16 cellular contexts compared by ENCODE assay signal in the genomic region with DNA sequence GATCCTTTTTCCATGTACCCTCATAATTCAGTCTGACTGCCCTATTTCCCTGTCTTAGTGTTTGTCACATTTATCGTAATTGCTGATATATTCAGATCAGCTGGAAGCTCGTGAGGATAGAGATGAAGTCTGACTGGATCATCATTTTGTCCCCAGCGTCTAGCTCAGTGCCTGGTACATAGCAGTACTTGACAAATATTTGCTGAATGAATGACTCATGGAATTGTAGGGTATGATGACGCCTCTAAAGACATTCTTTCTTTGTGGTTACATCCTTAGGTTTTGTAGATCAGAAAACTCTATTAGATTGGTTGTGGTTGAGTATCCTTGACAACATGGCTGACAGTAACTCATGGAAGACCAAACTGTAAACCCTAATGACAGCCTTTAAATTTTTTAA.
DNase-seq lines count a peak whose midpoint lies in the region; ATAC-seq and TF ChIP-seq lines count a peak whose summit lies in the region.
"Had no signal": no experiment of that assay in that cellular context is flagged by ENCODE, and none has a peak within 500 bp of the region (broad histone marks: within the 10 kb centered on the region; RNA-seq: fewer than 3 reads in every experiment).

No MANE protein-coding gene starts in this region.

- no peak overlapping the region for H3K4me3 Mint-ChIP-seq in osteocyte (ENCODE audit: unreplicated experiment)
- H3K4me3 Mint-ChIP-seq: activated CD4-positive, alpha-beta memory T cell treated with anti-CD3 and anti-CD28 coated beads, Interleukin-2, amount 10 ng/mL, durations not matched to agents 7 days and 5 days; IgD-negative memory B cell had no signal

- BruUV-seq in PC-3 (replicated peaks; lab: Mats Ljungman, UMichigan) = no TSS peak

- peaks cover 49% of the 10 kb centered on the region for H3K36me3 Mint-ChIP-seq in osteocyte (ENCODE audit: unreplicated experiment)

- no peak overlapping the region for H2AFZ ChIP-seq in PC-3 (ENCODE audit: low read length)

- peak overlapping the region; percentile 55 for H3K27ac Mint-ChIP-seq in osteocyte (ENCODE audit: unreplicated experiment)
- H3K27ac Mint-ChIP-seq: activated CD4-positive, alpha-beta memory T cell treated with anti-CD3 and anti-CD28 coated beads, Interleukin-2, amount 10 ng/mL, durations not matched to agents 7 days and 5 days had no signal

- CTCF ChIA-PET in PC-3 (lab: Charles Lee) = no interaction called here

- no peaks in the 10 kb centered on the region for H3K27me3 Mint-ChIP-seq in osteocyte (ENCODE audit: unreplicated experiment)
- H3K27me3 Mint-ChIP-seq: activated CD4-positive, alpha-beta memory T cell treated with anti-CD3 and anti-CD28 coated beads, Interleukin-2, amount 10 ng/mL, durations not matched to agents 7 days and 5 days; IgD-negative memory B cell had no signal

- H4K20me1 ChIP-seq in PC-3 (ENCODE audit: low read length) = no peaks in the 10 kb centered on the region

- DNase-seq in EL = peak; percentile 93
- DNase-seq in PC-3 = peak; percentile 77
- peak; percentile 24 for DNase-seq in esophagus muscularis mucosa (ENCODE audit: extremely low spot score)
- DNase-seq in osteocyte (ENCODE audit: extremely low spot score, unreplicated experiment) = no peak
- no peak for DNase-seq in GF-D8 (lab: John Stamatoyannopoulos, UW)
- DNase-seq in NCI-H510A (lab: John Stamatoyannopoulos, UW) = no peak
- DNase-seq in NCI-H1417 treated with DMSO at 0.1 percent for 48 hours (lab: John Stamatoyannopoulos, UW) = no peak
- no peak for DNase-seq in upper lobe of left lung
- DNase-seq: activated CD4-positive, alpha-beta memory T cell treated with anti-CD3 and anti-CD28 coated beads, Interleukin-2, amount 10 ng/mL, durations not matched to agents 7 days and 5 days; activated naive CD4-positive, alpha-beta T cell treated with Interleukin-2 at 50 U/mL for 16 hours; COR-L47; NCI-H146; NCI-H526 treated with DMSO at 0.1 percent for 48 hours; occipital lobe; substantia nigra had no signal

- intact Hi-C loops in PC-3 (cut with micrococcal nuclease) (no loop called here), esophagus muscularis mucosa (cut with DNase I) (no loop called here)

- TF ChIP-seq EP300 in esophagus muscularis mucosa (IDR thresholded peaks at IDR 0.05) (no peak), upper lobe of left lung (IDR thresholded peaks at IDR 0.05) (no peak)

- peak overlapping the region; percentile 54 for H3K27ac ChIP-seq in PC-3 (ENCODE audit: low read length)
- H3K27ac ChIP-seq in esophagus muscularis mucosa (replicated peaks in 1 of 4) = no peak overlapping the region
- no peak overlapping the region for H3K27ac ChIP-seq in upper lobe of left lung

- TF ChIP-seq CTCF in PC-3 (conservative IDR thresholded peaks at IDR 0.05; ENCODE audit: low read depth, low read length) (no peak), esophagus muscularis mucosa (IDR thresholded peaks at IDR 0.05) (no peak), osteocyte (IDR thresholded peaks at IDR 0.05) (no peak), upper lobe of left lung (IDR thresholded peaks at IDR 0.05) (no peak)

- no peaks in the 10 kb centered on the region for H3F3A ChIP-seq in PC-3 (ENCODE audit: low read length, unreplicated experiment)

- peaks cover 4% of the 10 kb centered on the region for H3K9me3 Mint-ChIP-seq in osteocyte (ENCODE audit: unreplicated experiment)
- H3K9me3 Mint-ChIP-seq: activated CD4-positive, alpha-beta memory T cell treated with anti-CD3 and anti-CD28 coated beads, Interleukin-2, amount 10 ng/mL, durations not matched to agents 7 days and 5 days had no signal

- no peaks in the 10 kb centered on the region for H3K9me2 ChIP-seq in PC-3 (replicated peaks; ENCODE audit: low read length)

- H3K4me3 ChIP-seq in PC-3 (ENCODE audit: low read length) (no peak overlapping the region), esophagus muscularis mucosa (no peak overlapping the region), upper lobe of left lung (no peak overlapping the region)

- H3K4me2 ChIP-seq in PC-3 (ENCODE audit: low read length) = no peak overlapping the region

- H3K27me3 ChIP-seq in PC-3 (ENCODE audit: low read length) = no peaks in the 10 kb centered on the region
- no peaks in the 10 kb centered on the region for H3K27me3 ChIP-seq in esophagus muscularis mucosa
- no peaks in the 10 kb centered on the region for H3K27me3 ChIP-seq in upper lobe of left lung

- ATAC-seq in PC-3 (peak; percentile 83), upper lobe of left lung (ENCODE audit: low FRiP score in 2 of 2) (no peak)

- H3K9me3 ChIP-seq in PC-3 (ENCODE audit: low read length) = no peaks in the 10 kb centered on the region
- H3K9me3 ChIP-seq in esophagus muscularis mucosa = no peaks in the 10 kb centered on the region
- H3K9me3 ChIP-seq in upper lobe of left lung = no peaks in the 10 kb centered on the region

- no peaks in the 10 kb centered on the region; the same call in 1 of the 2 replicates for H3K36me3 ChIP-seq in PC-3 (ENCODE audit: low read depth, low read length)
- H3K36me3 ChIP-seq in esophagus muscularis mucosa = peaks cover 0 to 13% (median 2%) of the 10 kb centered on the region in 4 donors
- H3K36me3 ChIP-seq in upper lobe of left lung = peaks cover 0 to 6% (median 0%) of the 10 kb centered on the region in 4 donors

- TF ChIP-seq POLR2A in esophagus muscularis mucosa (IDR thresholded peaks at IDR 0.05; ENCODE audit: low read depth) (no peak), upper lobe of left lung (IDR thresholded peaks at IDR 0.05) (no peak)

- peaks cover 4% of the 10 kb centered on the region for H3K4me1 ChIP-seq in PC-3 (ENCODE audit: insufficient read depth, low read length)
- peaks cover 4 to 15% (median 11%) of the 10 kb centered on the region in 4 donors for H3K4me1 ChIP-seq in esophagus muscularis mucosa
- H3K4me1 ChIP-seq in upper lobe of left lung = no peaks in the 10 kb centered on the region

- H3K79me2 ChIP-seq in PC-3 (ENCODE audit: low read length) = no peaks in the 10 kb centered on the region

- H3K9ac ChIP-seq in PC-3 (ENCODE audit: low read length) = peak overlapping the region; percentile 22; the same call in 1 of the 2 replicates

- WGBS in esophagus muscularis mucosa = 93% methylated on average over 4 of the region's 4 CpGs
- WGBS in upper lobe of left lung, 2 donors = 92 to 95% methylated on average over 4 of the region's 4 CpGs

- H3K4me1 Mint-ChIP-seq in osteocyte (ENCODE audit: unreplicated experiment) = peaks cover 48% of the 10 kb centered on the region
- H3K4me1 Mint-ChIP-seq: activated CD4-positive, alpha-beta memory T cell treated with anti-CD3 and anti-CD28 coated beads, Interleukin-2, amount 10 ng/mL, durations not matched to agents 7 days and 5 days had no signal

- POLR2A ChIA-PET in PC-3 (lab: Charles Lee; ENCODE audit: unreplicated experiment) = no interaction called here

Comparison
In these comparisons a context has a peak if more than half of its experiments do, and no peak if none do; other contexts are left out.
1. DNase-seq: peak in EL (single experiment), PC-3 (single experiment) and esophagus muscularis mucosa (single experiment); none in osteocyte (single experiment), GF-D8 (single experiment), NCI-H510A (single experiment), NCI-H1417 treated with DMSO at 0.1 percent for 48 hours (single experiment) and upper lobe of left lung (0 of 2).